ENCODE assay signal across 20 cellular contexts in the genomic region with DNA sequence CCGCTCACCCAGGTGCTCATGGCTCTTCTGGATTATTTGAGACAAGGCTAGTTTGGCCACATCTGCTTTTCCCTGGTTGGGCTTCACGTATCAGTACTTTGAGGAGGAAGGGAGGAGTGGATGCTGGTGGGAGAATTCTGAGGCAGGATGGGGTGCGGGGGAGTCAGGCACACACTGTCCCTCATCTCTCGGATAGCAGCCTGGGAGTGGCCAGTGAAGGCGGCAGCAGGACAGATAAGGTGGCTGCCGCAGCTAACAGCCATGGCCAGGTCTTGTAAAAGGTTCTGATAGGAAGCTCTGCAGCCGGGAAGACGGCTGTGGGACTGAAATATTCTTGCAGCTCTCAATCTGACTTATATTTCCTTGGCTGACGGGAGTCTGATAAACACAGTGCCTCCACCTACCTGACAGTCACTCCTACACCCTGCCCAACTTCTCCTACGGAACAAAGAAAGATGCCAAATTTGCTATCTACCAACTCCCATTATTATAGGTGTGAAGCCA.
"Had no signal": no experiment of that assay in that cellular context is flagged by ENCODE, and none has a peak within 500 bp of the region (broad histone marks: within the 10 kb centered on the region; RNA-seq: fewer than 3 reads in every experiment).

No MANE protein-coding gene starts in this region.

- H3K4me3 Mint-ChIP-seq: activated naive CD4-positive, alpha-beta T cell treated with anti-CD3 and anti-CD28 coated beads, Interleukin-2, amount 50 U/mL, for 24 hours; activated T-cell treated with anti-CD3 and anti-CD28 coated beads, Interleukin-2, amount 50 U/mL, for 72 hours; dendritic cell treated with granulocyte-macrophage colony-stimulating factor and Interleukin-4, amounts not matched to agents 40 ng/mL and 50 ng/mL, for 4 days; effector memory CD8-positive, alpha-beta T cell; immature natural killer cell; T-helper 2 cell treated with Interferon-gamma antibody and Interleukin-4, amounts not matched to agents 5 μg/mL and 100 μg/mL, for 36 hours had no signal

- H3K4me2 ChIP-seq: SK-N-SH had no signal

- H3K27ac Mint-ChIP-seq: activated naive CD4-positive, alpha-beta T cell treated with anti-CD3 and anti-CD28 coated beads, Interleukin-2, amount 50 U/mL, for 24 hours; activated T-cell treated with anti-CD3 and anti-CD28 coated beads, Interleukin-2, amount 50 U/mL, for 72 hours; dendritic cell treated with granulocyte-macrophage colony-stimulating factor and Interleukin-4, amounts not matched to agents 40 ng/mL and 50 ng/mL, for 4 days; effector memory CD8-positive, alpha-beta T cell; immature natural killer cell; T-helper 2 cell treated with Interferon-gamma antibody and Interleukin-4, amounts not matched to agents 5 μg/mL and 100 μg/mL, for 36 hours had no signal

- H3K27ac ChIP-seq: breast epithelium, esophagus squamous epithelium, pancreas, vagina had no signal

- H3K4me1 ChIP-seq: breast epithelium, esophagus squamous epithelium, pancreas, vagina had no signal

- H3K36me3 ChIP-seq: breast epithelium, pancreas, vagina had no signal

- H3K4me1 Mint-ChIP-seq: activated naive CD4-positive, alpha-beta T cell treated with anti-CD3 and anti-CD28 coated beads, Interleukin-2, amount 50 U/mL, for 24 hours; immature natural killer cell had no signal

- H3K4me3 ChIP-seq: breast epithelium, esophagus squamous epithelium, lung, pancreas, vagina had no signal

- H3K9me3 ChIP-seq: breast epithelium, esophagus squamous epithelium, pancreas, SK-N-SH, vagina had no signal

- H3K9ac ChIP-seq: SK-N-SH had no signal

- DNase-seq: activated CD4-positive, alpha-beta T cell treated with anti-CD3 and anti-CD28 coated beads, Interleukin-2, amount 50 U/mL, for 1 hour; activated CD8-positive, alpha-beta memory T cell treated with anti-CD3 and anti-CD28 coated beads for 24 hours; activated CD8-positive, alpha-beta memory T cell treated with anti-CD3 and anti-CD28 coated beads, Interleukin-2, amount 50 U/mL, for 48 hours; activated gamma-delta T cell; activated T-cell treated with anti-CD3 and anti-CD28 coated beads, Interleukin-2, amount 50 U/mL, for 72 hours; effector memory CD8-positive, alpha-beta T cell; esophagus squamous epithelium; immature natural killer cell; pancreas; SK-N-SH; stimulated activated CD4-positive, alpha-beta T cell treated with anti-CD3 and anti-CD28 coated beads, Interleukin-2, amount 100 ng/mL, for 24 hours; stimulated activated naive CD4-positive, alpha-beta T cell treated with Interleukin-2 at 50 U/mL for 16 hours; trophoblast cell had no signal

- H3K27me3 ChIP-seq: breast epithelium, esophagus squamous epithelium, pancreas, vagina had no signal

- ATAC-seq: activated CD4-positive, CD25-positive, alpha-beta regulatory T cell treated with anti-CD3 and anti-CD28 coated beads, Interleukin-2, amount 50 U/mL, for 24 hours; activated T-cell treated with anti-CD3 and anti-CD28 coated beads, Interleukin-2, amount 50 U/mL, for 72 hours; effector memory CD8-positive, alpha-beta T cell; pancreas had no signal

- H3K9me3 Mint-ChIP-seq: activated naive CD4-positive, alpha-beta T cell treated with anti-CD3 and anti-CD28 coated beads, Interleukin-2, amount 50 U/mL, for 24 hours; activated T-cell treated with anti-CD3 and anti-CD28 coated beads, Interleukin-2, amount 50 U/mL, for 72 hours; dendritic cell treated with granulocyte-macrophage colony-stimulating factor and Interleukin-4, amounts not matched to agents 40 ng/mL and 50 ng/mL, for 4 days; effector memory CD8-positive, alpha-beta T cell; immature natural killer cell; T-helper 2 cell treated with Interferon-gamma antibody and Interleukin-4, amounts not matched to agents 5 μg/mL and 100 μg/mL, for 36 hours had no signal

- H3K27me3 Mint-ChIP-seq: activated naive CD4-positive, alpha-beta T cell treated with anti-CD3 and anti-CD28 coated beads, Interleukin-2, amount 50 U/mL, for 24 hours; dendritic cell treated with granulocyte-macrophage colony-stimulating factor and Interleukin-4, amounts not matched to agents 40 ng/mL and 50 ng/mL, for 4 days; effector memory CD8-positive, alpha-beta T cell had no signal
